ENCODE assay signal across 22 cellular contexts in genomic region chr6:143164565-143165105, GRCh38.
A peak's percentile ranks its signal among the peaks of the same experiment; 100 is the strongest.
DNase-seq lines count a peak whose midpoint lies in the region; TF ChIP-seq lines count a peak whose summit lies in the region.
"Had no signal": no experiment of that assay in that cellular context is flagged by ENCODE, and none has a peak within 500 bp of the region (broad histone marks: within the 10 kb centered on the region; RNA-seq: fewer than 3 reads in every experiment).

No MANE protein-coding gene starts in this region.

- H3K36me3 Mint-ChIP-seq in nephron (ENCODE audit: low read depth) = peaks cover 4% of the 10 kb centered on the region
- H3K36me3 Mint-ChIP-seq: CD14-positive monocyte; natural killer cell treated with Interleukin-12 subunit alpha and Interleukin-12 subunit beta and Interleukin-15 and Interleukin-18, amount 100 ng/mL, for 72 hours had no signal

- DNase-seq in DMS79 treated with DMSO at 0.1 percent for 48 hours (lab: John Stamatoyannopoulos, UW) = peak; percentile 52
- peak; percentile 29 for DNase-seq in amniotic epithelial cell (ENCODE audit: low read depth)
- DNase-seq in AG08396 (ENCODE audit: low spot score) = no peak
- DNase-seq in D341Med (ENCODE audit: low spot score) = no peak
- no peak for DNase-seq in CD1c-positive myeloid dendritic cell (ENCODE audit: extremely low spot score)
- DNase-seq in activated T-cell treated with anti-CD3 and anti-CD28 coated beads, Interleukin-2, amount 50 U/mL, for 1 hour = no peak
- DNase-seq: activated CD4-positive, alpha-beta T cell treated with anti-CD3 and anti-CD28 coated beads for 1 hour; activated naive CD8-positive, alpha-beta T cell treated with anti-CD3 and anti-CD28 coated beads, Interleukin-2, amount 10 ng/mL, durations not matched to agents 7 days and 5 days; foreskin melanocyte; HCEC 1CT; NCI-H2029; PC-9; psoas muscle; small intestine; stimulated activated CD4-positive, alpha-beta T cell treated with anti-CD3 and anti-CD28 coated beads, Interleukin-4, amount 100 ng/mL, for 4 hours had no signal

- peak overlapping the region; percentile 43 for H3K4me3 ChIP-seq in Loucy (ENCODE audit: low read length, poor library complexity, severe bottlenecking)
- H3K4me3 ChIP-seq: PC-9, psoas muscle, vagina had no signal

- H3K4me2 ChIP-seq in Loucy (ENCODE audit: low read depth, low read length, poor library complexity, severe bottlenecking) = peak overlapping the region; percentile 65
- H3K4me2 ChIP-seq: PC-9 had no signal

- no peaks in the 10 kb centered on the region for H3K27me3 Mint-ChIP-seq in nephron (ENCODE audit: low read depth)
- H3K27me3 Mint-ChIP-seq: activated naive CD8-positive, alpha-beta T cell treated with anti-CD3 and anti-CD28 coated beads, Interleukin-2, amount 10 ng/mL, durations not matched to agents 7 days and 5 days; natural killer cell treated with Interleukin-12 subunit alpha and Interleukin-12 subunit beta and Interleukin-15 and Interleukin-18, amount 100 ng/mL, for 72 hours had no signal

- H2AFZ ChIP-seq in Loucy (ENCODE audit: low read length) = no peak overlapping the region
- H2AFZ ChIP-seq: PC-9 had no signal

- H3K4me1 ChIP-seq in Loucy (ENCODE audit: insufficient read depth, low read length, poor library complexity, severe bottlenecking) = peaks cover 23% of the 10 kb centered on the region
- H3K4me1 ChIP-seq: vagina had no signal

- TF ChIP-seq CTCF in Loucy (conservative IDR thresholded peaks at IDR 0.05; ENCODE audit: low read length) (no peak), nephron (IDR thresholded peaks at IDR 0.05; ENCODE audit: unreplicated experiment in 3 of 3) (no peak)

- no peaks in the 10 kb centered on the region for H3K27me3 ChIP-seq in Loucy (ENCODE audit: insufficient read depth, low read length, poor library complexity, severe bottlenecking)
- H3K27me3 ChIP-seq: vagina had no signal

- no peak overlapping the region for H3K4me3 Mint-ChIP-seq in nephron
- H3K4me3 Mint-ChIP-seq: activated naive CD8-positive, alpha-beta T cell treated with anti-CD3 and anti-CD28 coated beads, Interleukin-2, amount 10 ng/mL, durations not matched to agents 7 days and 5 days; activated T-helper 1 cell treated with anti-CD3 and anti-CD28 coated beads, Interleukin-12 subunit alpha, Interleukin-12 subunit beta, Interleukin-2, Interleukin-4 antibody, amounts not matched to agents 30 ng/mL and 10 ng/mL and 1 ng/mL, durations not matched to agents 14 hours and 24 hours and 36 hours; CD14-positive monocyte; natural killer cell treated with Interleukin-12 subunit alpha and Interleukin-12 subunit beta and Interleukin-15 and Interleukin-18, amount 100 ng/mL, for 72 hours; T-helper 2 cell treated with Interferon-gamma antibody and Interleukin-4, amounts not matched to agents 5 μg/mL and 100 μg/mL, for 36 hours had no signal

- H3K27ac Mint-ChIP-seq in nephron = peak overlapping the region in 2 of 3 experiments; percentile 21 to 31
- H3K27ac Mint-ChIP-seq: activated naive CD8-positive, alpha-beta T cell treated with anti-CD3 and anti-CD28 coated beads, Interleukin-2, amount 10 ng/mL, durations not matched to agents 7 days and 5 days; activated T-helper 1 cell treated with anti-CD3 and anti-CD28 coated beads, Interleukin-12 subunit alpha, Interleukin-12 subunit beta, Interleukin-2, Interleukin-4 antibody, amounts not matched to agents 30 ng/mL and 10 ng/mL and 1 ng/mL, durations not matched to agents 14 hours and 24 hours and 36 hours; CD14-positive monocyte; natural killer cell treated with Interleukin-12 subunit alpha and Interleukin-12 subunit beta and Interleukin-15 and Interleukin-18, amount 100 ng/mL, for 72 hours; T-helper 2 cell treated with Interferon-gamma antibody and Interleukin-4, amounts not matched to agents 5 μg/mL and 100 μg/mL, for 36 hours had no signal

- no peaks in the 10 kb centered on the region for H3K79me2 ChIP-seq in Loucy (ENCODE audit: insufficient read depth, low read length)

- H3F3A ChIP-seq in Loucy (ENCODE audit: low read depth) = 0 out of 2 replicates have a peak, but pooled peaks cover 5% of the 10 kb centered on the region

- no peaks in the 10 kb centered on the region for H3K36me3 ChIP-seq in Loucy (ENCODE audit: insufficient read depth, low read length)
- H3K36me3 ChIP-seq: vagina had no signal

- no peaks in the 10 kb centered on the region for H3K9me3 Mint-ChIP-seq in nephron
- H3K9me3 Mint-ChIP-seq: activated T-helper 1 cell treated with anti-CD3 and anti-CD28 coated beads, Interleukin-12 subunit alpha, Interleukin-12 subunit beta, Interleukin-2, Interleukin-4 antibody, amounts not matched to agents 30 ng/mL and 10 ng/mL and 1 ng/mL, durations not matched to agents 14 hours and 24 hours and 36 hours; natural killer cell treated with Interleukin-12 subunit alpha and Interleukin-12 subunit beta and Interleukin-15 and Interleukin-18, amount 100 ng/mL, for 72 hours; T-helper 2 cell treated with Interferon-gamma antibody and Interleukin-4, amounts not matched to agents 5 μg/mL and 100 μg/mL, for 36 hours had no signal

- H3K9me2 ChIP-seq in Loucy (replicated peaks; ENCODE audit: low read depth, low read length) = no peaks in the 10 kb centered on the region

- no peaks in the 10 kb centered on the region for H4K20me1 ChIP-seq in Loucy (ENCODE audit: insufficient read depth, low read length, poor library complexity, severe bottlenecking)

- no peaks in the 10 kb centered on the region for H3K4me1 Mint-ChIP-seq in nephron
- H3K4me1 Mint-ChIP-seq: activated naive CD8-positive, alpha-beta T cell treated with anti-CD3 and anti-CD28 coated beads, Interleukin-2, amount 10 ng/mL, durations not matched to agents 7 days and 5 days; CD14-positive monocyte had no signal

- H3K9ac ChIP-seq in Loucy (ENCODE audit: low read depth, low read length, poor library complexity, severe bottlenecking) = no peak overlapping the region

- H3K9me3 ChIP-seq in Loucy (ENCODE audit: insufficient read depth, low read depth, low read length) = no peaks in the 10 kb centered on the region
- H3K9me3 ChIP-seq: psoas muscle, vagina had no signal

Comparison
In these comparisons a context has a peak if more than half of its experiments do, and no peak if none do; other contexts are left out.
1. DNase-seq: peak in DMS79 treated with DMSO at 0.1 percent for 48 hours (single experiment) and amniotic epithelial cell (single experiment); none in AG08396 (single experiment), D341Med (single experiment), CD1c-positive myeloid dendritic cell (single experiment) and activated T-cell treated with anti-CD3 and anti-CD28 coated beads, Interleukin-2, amount 50 U/mL, for 1 hour (single experiment).